In the genomic region with DNA sequence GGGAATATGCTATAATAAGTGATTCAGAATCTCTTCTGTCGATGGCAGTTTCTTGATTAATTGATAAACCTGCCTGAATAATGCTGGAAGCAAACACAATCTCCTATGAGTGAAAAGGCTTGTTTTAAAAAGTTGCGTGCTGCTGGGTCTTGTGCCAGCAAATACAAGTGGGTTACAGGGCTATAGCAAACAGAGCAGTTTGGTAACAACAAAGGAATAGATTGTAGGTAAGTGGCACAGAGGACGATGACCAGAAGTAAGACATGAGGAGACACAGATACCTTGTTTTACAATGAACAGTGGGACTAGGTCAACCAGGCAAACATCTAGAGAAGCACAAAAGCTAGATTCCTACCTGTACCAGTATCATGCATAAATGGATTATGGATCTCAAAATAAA, we compare ENCODE assay signal across 30 cellular contexts. TPM values are rescaled to one million over a fixed set of nuclear protein-coding genes. Genes with fewer than 3 reads are reported as not detected.
DNase-seq lines count a peak whose midpoint lies in the region; ATAC-seq, FAIRE-seq and TF ChIP-seq lines count a peak whose summit lies in the region.
"Had no signal": no experiment of that assay in that cellular context is flagged by ENCODE, and none has a peak within 500 bp of the region (broad histone marks: within the 10 kb centered on the region; RNA-seq: fewer than 3 reads in every experiment).

No MANE protein-coding gene starts in this region.

- no peaks in the 10 kb centered on the region for H3K27me3 ChIP-seq in ACC112 (ENCODE audit: insufficient read depth, low read length)
- H3K27me3 ChIP-seq in astrocyte (ENCODE audit: insufficient read depth, low read length): no peaks in the 10 kb centered on the region
- no peaks in the 10 kb centered on the region for H3K27me3 ChIP-seq in osteoblast (ENCODE audit: insufficient read depth, low read length)
- H3K27me3 ChIP-seq: ovary had no signal

- peak overlapping the region; percentile 43 for H3K4me3 Mint-ChIP-seq in astrocyte (ENCODE audit: unreplicated experiment)
- H3K4me3 Mint-ChIP-seq: activated CD8-positive, alpha-beta T cell treated with anti-CD3 and anti-CD28 coated beads for 36 hours; activated naive CD8-positive, alpha-beta T cell; CD4-positive, CD25-positive, alpha-beta regulatory T cell; GM23338; nephron; stimulated activated effector memory CD8-positive, alpha-beta T cell treated with anti-CD3 and anti-CD28 coated beads, Interleukin-12 subunit alpha, Interleukin-12 subunit beta, amount 100 ng/mL, for 72 hours; T-helper 1 cell treated with Interleukin-12 subunit alpha and Interleukin-12 subunit beta and Interleukin-4 antibody, amounts not matched to agents 30 μg/mL and 1 μg/mL, for 36 hours had no signal

- ATAC-seq in HG03175 (IDR thresholded peaks at IDR 0.05; ENCODE audit: unreplicated experiment): no peak
- ATAC-seq: activated CD8-positive, alpha-beta T cell treated with anti-CD3 and anti-CD28 coated beads for 36 hours; GM23338; stimulated activated effector memory CD8-positive, alpha-beta T cell treated with anti-CD3 and anti-CD28 coated beads, Interleukin-12 subunit alpha, Interleukin-12 subunit beta, amount 100 ng/mL, for 72 hours had no signal

- no peak for FAIRE-seq in astrocyte (lab: Jason Lieb, UNC)
- FAIRE-seq: GM12891 had no signal

- peaks cover 44% of the 10 kb centered on the region for H3K4me1 ChIP-seq in ACC112 (ENCODE audit: control insufficient read depth, insufficient read depth, low read length, unreplicated experiment)
- peaks cover 52% of the 10 kb centered on the region for H3K4me1 ChIP-seq in astrocyte (ENCODE audit: insufficient read depth, low read length)
- peaks cover 45% of the 10 kb centered on the region for H3K4me1 ChIP-seq in osteoblast (ENCODE audit: insufficient read depth, low read length)

- H3K4me3 ChIP-seq in ACC112 (ENCODE audit: low read depth, low read length): 0 out of 2 replicates have a peak overlapping the region, but pooled peaks have one; percentile 37
- no peak overlapping the region for H3K4me3 ChIP-seq in astrocyte (ENCODE audit: insufficient read depth, low read depth, low read length)
- H3K4me3 ChIP-seq in osteoblast (ENCODE audit: insufficient read depth, low read length): no peak overlapping the region
- H3K4me3 ChIP-seq: GM23338, lower lobe of right lung, mucosa of descending colon, ovary had no signal

- H3K27ac ChIP-seq in ACC112 (ENCODE audit: low read depth, low read length): no peak overlapping the region
- H3K27ac ChIP-seq in astrocyte (ENCODE audit: low read depth, low read length): peak overlapping the region; percentile 60
- H3K27ac ChIP-seq in osteoblast (ENCODE audit: low read depth, low read length): peak overlapping the region; percentile 85
- H3K27ac ChIP-seq: HL-60, lower lobe of right lung, ovary had no signal

- DNase-seq in HuH-7.5 (ENCODE audit: low spot score) (peak; percentile 60), astrocyte (ENCODE audit: low read depth) (no peak), osteoblast (ENCODE audit: insufficient read length, low spot score, missing footprints) (no peak), superior temporal gyrus (ENCODE audit: extremely low spot score) (no peak), NCI-H1930 (lab: John Stamatoyannopoulos, UW) (no peak), medulla oblongata (ENCODE audit: extremely low spot score) (no peak)
- DNase-seq: activated CD4-positive, CD25-positive, alpha-beta regulatory T cell treated with anti-CD3 and anti-CD28 coated beads, Interleukin-2, amount 50 U/mL, for 72 hours; activated CD8-positive, alpha-beta T cell treated with anti-CD3 and anti-CD28 coated beads for 36 hours; CD4-positive, CD25-positive, alpha-beta regulatory T cell; effector CD4-positive, alpha-beta T cell; erythroblast; head of caudate nucleus; lower lobe of right lung; mucosa of descending colon; NCI-H1092; NCI-H187; NCI-H2171 treated with DMSO at 0.1 percent for 48 hours; ovary; retina; stimulated activated CD4-positive, alpha-beta T cell treated with anti-CD3 and anti-CD28 coated beads, Interleukin-4, amount 100 ng/mL, for 1 hour; substantia nigra had no signal

- no peaks in the 10 kb centered on the region for H3K27me3 Mint-ChIP-seq in astrocyte (ENCODE audit: low read depth, unreplicated experiment)
- H3K27me3 Mint-ChIP-seq: activated CD8-positive, alpha-beta T cell treated with anti-CD3 and anti-CD28 coated beads for 36 hours; activated naive CD8-positive, alpha-beta T cell; CD4-positive, CD25-positive, alpha-beta regulatory T cell had no signal

- peak overlapping the region; percentile 75 for H3K4me2 ChIP-seq in astrocyte (ENCODE audit: low read length)
- peak overlapping the region; percentile 66 for H3K4me2 ChIP-seq in osteoblast (ENCODE audit: insufficient read depth, low read length)
- H3K4me2 ChIP-seq: GM23338 had no signal

- no peaks in the 10 kb centered on the region for H3K9me3 ChIP-seq in astrocyte (ENCODE audit: insufficient read depth, low read depth, low read length)
- no peaks in the 10 kb centered on the region for H3K9me3 ChIP-seq in osteoblast (ENCODE audit: low read depth, low read length)
- H3K9me3 ChIP-seq: lower lobe of right lung, mucosa of descending colon, ovary had no signal

- H3K79me2 ChIP-seq in ACC112 (ENCODE audit: control insufficient read depth, insufficient read depth, low read length, unreplicated experiment) (peaks cover 40% of the 10 kb centered on the region), astrocyte (ENCODE audit: insufficient read depth, low read length) (peaks cover 51% of the 10 kb centered on the region), osteoblast (ENCODE audit: insufficient read depth, low read length) (peaks cover 75% of the 10 kb centered on the region)

- peaks cover 50% of the 10 kb centered on the region for H3K36me3 Mint-ChIP-seq in astrocyte (ENCODE audit: low read depth, unreplicated experiment)

- peaks cover 2% of the 10 kb centered on the region for H3K9me3 Mint-ChIP-seq in astrocyte (ENCODE audit: unreplicated experiment)
- H3K9me3 Mint-ChIP-seq: activated CD8-positive, alpha-beta T cell treated with anti-CD3 and anti-CD28 coated beads for 36 hours; CD4-positive, CD25-positive, alpha-beta regulatory T cell; GM23338; nephron; stimulated activated effector memory CD8-positive, alpha-beta T cell treated with anti-CD3 and anti-CD28 coated beads, Interleukin-12 subunit alpha, Interleukin-12 subunit beta, amount 100 ng/mL, for 72 hours; T-helper 1 cell treated with Interleukin-12 subunit alpha and Interleukin-12 subunit beta and Interleukin-4 antibody, amounts not matched to agents 30 μg/mL and 1 μg/mL, for 36 hours had no signal

- H4K20me1 ChIP-seq in astrocyte (ENCODE audit: insufficient read depth, low read length) (peaks cover 12% of the 10 kb centered on the region), osteoblast (ENCODE audit: insufficient read depth, low read length) (no peaks in the 10 kb centered on the region)

- H3K36me3 ChIP-seq in ACC112 (ENCODE audit: insufficient read depth, low read length) (peaks cover 13% of the 10 kb centered on the region; the same call in 1 of the 2 replicates), astrocyte (ENCODE audit: insufficient read depth, low read length) (peaks cover 13% of the 10 kb centered on the region), osteoblast (ENCODE audit: insufficient read depth, low read length) (peaks cover 45% of the 10 kb centered on the region)
- H3K36me3 ChIP-seq: ovary had no signal

- TF ChIP-seq CTCF in astrocyte (IDR thresholded peaks at IDR 0.05; ENCODE audit: insufficient read depth, low read depth, low read length) (no peak), osteoblast (IDR thresholded peaks at IDR 0.05; ENCODE audit: extremely low read depth, low read depth, low read length) (no peak)

- peaks cover 52% of the 10 kb centered on the region for H3K4me1 Mint-ChIP-seq in astrocyte (ENCODE audit: low read depth, unreplicated experiment)
- H3K4me1 Mint-ChIP-seq: GM23338 had no signal

- H3K9ac ChIP-seq in astrocyte (ENCODE audit: low read length): peak overlapping the region; percentile 24

- H2AFZ ChIP-seq in ACC112 (ENCODE audit: low read length, unreplicated experiment) (no peak overlapping the region), astrocyte (ENCODE audit: low read depth, low read length) (no peak overlapping the region), osteoblast (ENCODE audit: low read length) (no peak overlapping the region)
- H2AFZ ChIP-seq: GM23338 had no signal

- H3K27ac Mint-ChIP-seq in astrocyte (ENCODE audit: unreplicated experiment): peak overlapping the region; percentile 97
- H3K27ac Mint-ChIP-seq: activated CD8-positive, alpha-beta T cell treated with anti-CD3 and anti-CD28 coated beads for 36 hours; activated naive CD8-positive, alpha-beta T cell; GM23338; stimulated activated effector memory CD8-positive, alpha-beta T cell treated with anti-CD3 and anti-CD28 coated beads, Interleukin-12 subunit alpha, Interleukin-12 subunit beta, amount 100 ng/mL, for 72 hours; T-helper 1 cell treated with Interleukin-12 subunit alpha and Interleukin-12 subunit beta and Interleukin-4 antibody, amounts not matched to agents 30 μg/mL and 1 μg/mL, for 36 hours had no signal

RNA-seq across cellular contexts. Expression of gene FAAP100, which starts 23.7 kb away (rescaled TPM):
- total RNA-seq in astrocyte (35.8 and 38.9 TPM in 2 replicates), osteoblast (43.0 and 44.5 TPM in 2 replicates)

RNA-seq across cellular contexts. Expression of gene FSCN2, which starts 47.7 kb away (rescaled TPM):
- 5.6 and 8.0 TPM in 2 replicates for total RNA-seq in astrocyte
- 2.9 and 5.1 TPM in 2 replicates for total RNA-seq in osteoblast
